ENCODE assay signal across 14 cellular contexts in the genomic region with DNA sequence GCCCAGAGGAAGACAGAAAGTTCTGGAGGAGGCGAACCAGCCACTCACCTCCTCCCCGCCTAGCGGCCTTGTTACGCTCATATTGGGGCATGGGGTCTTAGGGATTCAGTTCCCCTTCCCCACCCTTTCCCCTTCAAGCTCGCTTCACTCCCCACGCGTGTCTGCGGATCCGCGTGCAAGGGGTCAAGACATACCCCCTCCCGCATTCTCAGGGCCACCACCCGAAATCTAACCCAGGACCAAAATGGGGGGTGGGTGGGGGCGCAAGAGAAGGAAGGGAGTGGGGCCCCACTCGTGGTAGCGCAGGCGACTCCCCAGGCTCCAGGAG. TPM values are rescaled to one million over a fixed set of nuclear protein-coding genes. Genes with fewer than 3 reads are reported as not detected.
DNase-seq lines count a peak whose midpoint lies in the region; ATAC-seq, FAIRE-seq and TF ChIP-seq lines count a peak whose summit lies in the region.
"Had no signal": no experiment of that assay in that cellular context is flagged by ENCODE, and none has a peak within 500 bp of the region (broad histone marks: within the 10 kb centered on the region; RNA-seq: fewer than 3 reads in every experiment).

No MANE protein-coding gene starts in this region.

- peaks cover 2% of the 10 kb centered on the region for H3K4me1 ChIP-seq in right cardiac atrium (ENCODE audit: control insufficient read depth, insufficient read depth, low read length)
- peaks cover 0 to 63% of the 10 kb centered on the region in 2 donors for H3K4me1 ChIP-seq in right atrium auricular region
- peaks cover 8% of the 10 kb centered on the region for H3K4me1 ChIP-seq in astrocyte (ENCODE audit: insufficient read depth, low read length)
- peaks cover 63% of the 10 kb centered on the region for H3K4me1 ChIP-seq in vagina
- H3K4me1 ChIP-seq: SJCRH30 had no signal

- FAIRE-seq in astrocyte (lab: Jason Lieb, UNC) = no peak

- H3K36me3 ChIP-seq in right atrium auricular region (no peaks in the 10 kb centered on the region), astrocyte (ENCODE audit: insufficient read depth, low read length) (no peaks in the 10 kb centered on the region), vagina (no peaks in the 10 kb centered on the region)
- H3K36me3 ChIP-seq: BLaER1, SJCRH30, WERI-Rb-1 had no signal

- no peaks in the 10 kb centered on the region for H3K9me3 ChIP-seq in right cardiac atrium (ENCODE audit: control insufficient read depth, low read length)
- no peaks in the 10 kb centered on the region for H3K9me3 ChIP-seq in right atrium auricular region
- H3K9me3 ChIP-seq in astrocyte (ENCODE audit: insufficient read depth, low read depth, low read length) = no peaks in the 10 kb centered on the region
- no peaks in the 10 kb centered on the region for H3K9me3 ChIP-seq in vagina
- H3K9me3 ChIP-seq: SJCRH30 had no signal

- TF ChIP-seq POLR2A in vagina (IDR thresholded peaks at IDR 0.05) = no peak

- peaks cover 5% of the 10 kb centered on the region for H3K4me1 Mint-ChIP-seq in astrocyte (ENCODE audit: low read depth, unreplicated experiment)

- H3K4me3 ChIP-seq in right cardiac atrium (ENCODE audit: low read length) (peak overlapping the region; percentile 55), right atrium auricular region (peak overlapping the region in 1 of 2 donors; percentile 45), astrocyte (ENCODE audit: insufficient read depth, low read depth, low read length) (no peak overlapping the region), vagina (peak overlapping the region; percentile 19 to 28), foreskin fibroblast (ENCODE audit: low read depth in 1 of 2, low read length in 2 of 2) (no peak overlapping the region)
- H3K4me3 ChIP-seq: BLaER1, SJCRH30 had no signal

- H4K20me1 ChIP-seq in astrocyte (ENCODE audit: insufficient read depth, low read length) = peaks cover 16% of the 10 kb centered on the region

- H3K9ac ChIP-seq in astrocyte (ENCODE audit: low read length) = no peak overlapping the region
- H3K9ac ChIP-seq: BLaER1 had no signal

- no peak overlapping the region for H2AFZ ChIP-seq in astrocyte (ENCODE audit: low read depth, low read length)

- H3K9me3 Mint-ChIP-seq in astrocyte (ENCODE audit: unreplicated experiment) = peaks cover 8% of the 10 kb centered on the region

- intact Hi-C loops in right cardiac atrium (cut with DNase I) = no loop called here
- intact Hi-C loops in vagina (cut with DNase I) = no loop called here

- no peak overlapping the region for H3K27ac Mint-ChIP-seq in astrocyte (ENCODE audit: unreplicated experiment)

- DNase-seq in right cardiac atrium = no peak
- DNase-seq in right atrium auricular region (ENCODE audit: low spot score) = no peak
- no peak for DNase-seq in astrocyte (ENCODE audit: low read depth)
- DNase-seq in vagina (ENCODE audit: extremely low spot score in 2 of 2) = no peak
- DNase-seq in foreskin fibroblast = no peak
- DNase-seq in DMS79 treated with DMSO at 0.1 percent for 48 hours (lab: John Stamatoyannopoulos, UW) = no peak
- DNase-seq: erythroblast; NCI-H2029 treated with DMSO at 0.1 percent for 48 hours; SJCRH30; stimulated activated CD4-positive, alpha-beta T cell treated with anti-CD3 and anti-CD28 coated beads, Interleukin-1b, Interleukin-23, amount 100 ng/mL, for 48 hours; WERI-Rb-1 had no signal

- TF ChIP-seq CTCF in right atrium auricular region (IDR thresholded peaks at IDR 0.05) (no peak), astrocyte (IDR thresholded peaks at IDR 0.05; ENCODE audit: insufficient read depth, low read depth, low read length) (no peak), vagina (IDR thresholded peaks at IDR 0.05) (no peak), foreskin fibroblast (IDR thresholded peaks at IDR 0.05; ENCODE audit: low read depth, low read length) (no peak)

- ATAC-seq in right cardiac atrium = no peak
- no peak for ATAC-seq in GM18867 (IDR thresholded peaks at IDR 0.05; ENCODE audit: unreplicated experiment)

- H3K27ac ChIP-seq in right cardiac atrium (ENCODE audit: low read length) (no peak overlapping the region), right atrium auricular region (no peak overlapping the region), astrocyte (ENCODE audit: low read depth, low read length) (no peak overlapping the region), layer of hippocampus (ENCODE audit: low read depth, low read length) (peak overlapping the region; percentile 24), vagina (no peak overlapping the region)
- H3K27ac ChIP-seq: BLaER1, SJCRH30, WERI-Rb-1 had no signal

- peaks cover 85% of the 10 kb centered on the region for H3K27me3 Mint-ChIP-seq in astrocyte (ENCODE audit: low read depth, unreplicated experiment)

- peak overlapping the region; percentile 60 for H3K4me2 ChIP-seq in astrocyte (ENCODE audit: low read length)
- H3K4me2 ChIP-seq: BLaER1 had no signal

- no peak overlapping the region for H3K4me3 Mint-ChIP-seq in astrocyte (ENCODE audit: unreplicated experiment)

- H3K27me3 ChIP-seq in right cardiac atrium (ENCODE audit: control insufficient read depth, insufficient read depth) = peaks cover 8% of the 10 kb centered on the region
- H3K27me3 ChIP-seq in right atrium auricular region = peaks cover 29 to 59% of the 10 kb centered on the region in 2 donors
- H3K27me3 ChIP-seq in astrocyte (ENCODE audit: insufficient read depth, low read length) = peaks cover 81% of the 10 kb centered on the region
- H3K27me3 ChIP-seq in layer of hippocampus (ENCODE audit: control insufficient read depth, insufficient read depth, low read length) = peaks cover 34% of the 10 kb centered on the region
- peaks cover 24% of the 10 kb centered on the region for H3K27me3 ChIP-seq in vagina
- H3K27me3 ChIP-seq: SJCRH30 had no signal

- WGBS in right cardiac atrium = 4% methylated on average over 16 of the region's 16 CpGs

- H3K79me2 ChIP-seq in astrocyte (ENCODE audit: insufficient read depth, low read length) = no peaks in the 10 kb centered on the region

- peaks cover 4% of the 10 kb centered on the region for H3K36me3 Mint-ChIP-seq in astrocyte (ENCODE audit: low read depth, unreplicated experiment)

RNA-seq across cellular contexts. Expression of gene RFX4, which starts 0.6 kb away (rescaled TPM):
- total RNA-seq in right cardiac atrium (not detected), right atrium auricular region (not detected), astrocyte (0.07 TPM in 1 of 2 replicates, not detected in the other), vagina (not detected)
- not detected for polyA plus RNA-seq in right cardiac atrium

Comparison
In these comparisons a context has a peak if more than half of its experiments do, and no peak if none do; other contexts are left out.
1. H3K4me3 ChIP-seq: peak in right cardiac atrium (single experiment) and vagina (2 of 2); none in astrocyte (single experiment) and foreskin fibroblast (0 of 2).